In genomic region chr1:246776923-246777322, GRCh38 we compare ENCODE assay signal across 14 cellular contexts.
"Had no signal": no experiment of that assay in that cellular context is flagged by ENCODE, and none has a peak within 500 bp of the region (broad histone marks: within the 10 kb centered on the region; RNA-seq: fewer than 3 reads in every experiment).

No MANE protein-coding gene starts in this region.

- H3K4me3 ChIP-seq: dorsolateral prefrontal cortex, lower lobe of right lung, sigmoid colon, testis, tibial nerve, vagina had no signal

- H2AFZ ChIP-seq: parathyroid adenoma had no signal

- H3K4me1 ChIP-seq: lower lobe of right lung, parathyroid adenoma, sigmoid colon, testis, vagina had no signal

- H3K9me3 ChIP-seq: lower lobe of right lung, sigmoid colon, testis, tibial nerve, vagina had no signal

- DNase-seq: dorsolateral prefrontal cortex; effector CD4-positive, alpha-beta T cell; left ventricle myocardium superior; lower lobe of right lung; natural killer cell; right cardiac atrium; sigmoid colon; stimulated activated CD4-positive, alpha-beta T cell treated with anti-CD3 and anti-CD28 coated beads, Interleukin-4, amount 100 ng/mL, for 4 hours; stimulated activated naive CD8-positive, alpha-beta T cell treated with anti-CD3 and anti-CD28 coated beads, Interleukin-15, Interleukin-2, amounts not matched to agents 100 U/mL and 50 U/mL, for 24 hours; substantia nigra had no signal

- H3K27ac ChIP-seq: lower lobe of right lung, parathyroid adenoma, sigmoid colon, testis, tibial nerve, vagina had no signal

- H3K9ac ChIP-seq: parathyroid adenoma had no signal

- H3K27me3 ChIP-seq: dorsolateral prefrontal cortex, sigmoid colon, testis, tibial nerve, vagina had no signal
